19 cellular contexts compared by ENCODE assay signal in genomic region chr15:42123546-42123945, GRCh38. TPM values are rescaled to one million over a fixed set of nuclear protein-coding genes. Genes with fewer than 3 reads are reported as not detected.
A peak's percentile ranks its signal among the peaks of the same experiment; 100 is the strongest.
DNase-seq lines count a peak whose midpoint lies in the region; ATAC-seq and TF ChIP-seq lines count a peak whose summit lies in the region.
"Had no signal": no experiment of that assay in that cellular context is flagged by ENCODE, and none has a peak within 500 bp of the region (broad histone marks: within the 10 kb centered on the region; RNA-seq: fewer than 3 reads in every experiment).

No MANE protein-coding gene starts in this region.

- TF ChIP-seq POLR2A in uterus (IDR thresholded peaks at IDR 0.05) = no peak

- POLR2A ChIA-PET in HEK293 (lab: Yijun Ruan, JAX) = no interaction called here

- no peaks in the 10 kb centered on the region for H3K36me3 Mint-ChIP-seq in activated CD8-positive, alpha-beta memory T cell treated with anti-CD3 and anti-CD28 coated beads, Interleukin-2, amount 10 ng/mL, durations not matched to agents 7 days and 5 days
- H3K36me3 Mint-ChIP-seq: CD8-positive, alpha-beta T cell had no signal

- H3K27ac ChIP-seq in HEK293 (ENCODE audit: extremely low read depth, low read depth, low read length) (no peak overlapping the region), neutrophil (peak overlapping the region; percentile 35), uterus (no peak overlapping the region)
- H3K27ac ChIP-seq: 22Rv1; A549; BLaER1 treated with 17β-estradiol and CSF1 and Interleukin-3, amounts not matched to agents 10 nM and 100 nM; C4-2B had no signal

- H3K27ac Mint-ChIP-seq in activated CD8-positive, alpha-beta memory T cell treated with anti-CD3 and anti-CD28 coated beads, Interleukin-2, amount 10 ng/mL, durations not matched to agents 7 days and 5 days = no peak overlapping the region
- H3K27ac Mint-ChIP-seq: B cell; CD4-positive, alpha-beta T cell; CD8-positive, alpha-beta T cell had no signal

- no peak overlapping the region for H3K4me3 Mint-ChIP-seq in activated CD8-positive, alpha-beta memory T cell treated with anti-CD3 and anti-CD28 coated beads, Interleukin-2, amount 10 ng/mL, durations not matched to agents 7 days and 5 days
- H3K4me3 Mint-ChIP-seq: B cell; CD4-positive, alpha-beta T cell; CD8-positive, alpha-beta T cell had no signal

- intact Hi-C loops in uterus (cut with DNase I; ENCODE audit: low total_unique reads) = no loop called here

- H3K27me3 ChIP-seq in neutrophil (no peaks in the 10 kb centered on the region), uterus (no peaks in the 10 kb centered on the region)
- H3K27me3 ChIP-seq: BLaER1 treated with 17β-estradiol and CSF1 and Interleukin-3, amounts not matched to agents 10 nM and 100 nM had no signal

- ATAC-seq in activated CD8-positive, alpha-beta memory T cell treated with anti-CD3 and anti-CD28 coated beads, Interleukin-2, amount 10 ng/mL, durations not matched to agents 7 days and 5 days = no peak
- no peak for ATAC-seq in GM19397 (IDR thresholded peaks at IDR 0.05; ENCODE audit: unreplicated experiment)
- ATAC-seq: A549; CD8-positive, alpha-beta T cell had no signal

- H3K36me3 ChIP-seq in HEK293 (ENCODE audit: control insufficient read depth in 2 of 2, insufficient read depth in 1 of 2, low read length in 2 of 2) (no peaks in the 10 kb centered on the region), neutrophil (no peaks in the 10 kb centered on the region), uterus (no peaks in the 10 kb centered on the region)
- H3K36me3 ChIP-seq: BLaER1 treated with 17β-estradiol and CSF1 and Interleukin-3, amounts not matched to agents 10 nM and 100 nM had no signal

- H3K4me1 ChIP-seq in HEK293 (ENCODE audit: control insufficient read depth, insufficient read depth, low read length) = no peaks in the 10 kb centered on the region
- peaks cover 43 to 45% of the 10 kb centered on the region in 2 experiments for H3K4me1 ChIP-seq in neutrophil (ENCODE audit: control insufficient read depth in 1 of 2, insufficient read depth in 1 of 2, low read depth in 1 of 2, low read length in 1 of 2)
- no peaks in the 10 kb centered on the region for H3K4me1 ChIP-seq in uterus
- H3K4me1 ChIP-seq: A549, Caco-2 had no signal

- H3K4me3 ChIP-seq in HEK293 (ENCODE audit: low read depth, low read length) = no peak overlapping the region
- H3K4me3 ChIP-seq in neutrophil (ENCODE audit: low read depth in 1 of 2, low read length in 1 of 2) = no peak overlapping the region
- no peak overlapping the region for H3K4me3 ChIP-seq in uterus
- H3K4me3 ChIP-seq: A549; BLaER1 treated with 17β-estradiol and CSF1 and Interleukin-3, amounts not matched to agents 10 nM and 100 nM had no signal

- peak; percentile 40 for DNase-seq in activated CD8-positive, alpha-beta memory T cell treated with anti-CD3 and anti-CD28 coated beads for 24 hours
- DNase-seq in activated CD8-positive, alpha-beta memory T cell treated with anti-CD3 and anti-CD28 coated beads, Interleukin-2, amount 10 ng/mL, durations not matched to agents 7 days and 5 days = no peak
- DNase-seq in uterus = no peak
- DNase-seq: AML-193; Caco-2; Calu3; CD4-positive, alpha-beta T cell; CD8-positive, alpha-beta T cell; DMS79 treated with DMSO at 0.1 percent for 48 hours; GF-D8 had no signal

- CTCF ChIA-PET in activated CD8-positive, alpha-beta memory T cell treated with anti-CD3 and anti-CD28 coated beads, Interleukin-2, amount 10 ng/mL, durations not matched to agents 7 days and 5 days (lab: Charles Lee) = no interaction called here
- CTCF ChIA-PET in HEK293 (lab: Yijun Ruan, JAX) = interaction anchor here (0.6 to 1.7 kb wide), 3 partner anchors 9 to 10 kb away, joined by 3 to 5 read pairs (median 3); no protein-coding TSS in a partner anchor

- no peaks in the 10 kb centered on the region for H3K9me3 ChIP-seq in HEK293 (ENCODE audit: control insufficient read depth, insufficient read depth, low read depth, low read length)
- no peaks in the 10 kb centered on the region for H3K9me3 ChIP-seq in neutrophil
- H3K9me3 ChIP-seq in uterus = no peaks in the 10 kb centered on the region
- H3K9me3 ChIP-seq: A549; BLaER1 treated with 17β-estradiol and CSF1 and Interleukin-3, amounts not matched to agents 10 nM and 100 nM; Caco-2 had no signal

- peaks cover 31% of the 10 kb centered on the region for H3K27me3 Mint-ChIP-seq in activated CD8-positive, alpha-beta memory T cell treated with anti-CD3 and anti-CD28 coated beads, Interleukin-2, amount 10 ng/mL, durations not matched to agents 7 days and 5 days

- H3K4me1 Mint-ChIP-seq in activated CD8-positive, alpha-beta memory T cell treated with anti-CD3 and anti-CD28 coated beads, Interleukin-2, amount 10 ng/mL, durations not matched to agents 7 days and 5 days = no peaks in the 10 kb centered on the region
- H3K4me1 Mint-ChIP-seq: B cell had no signal

- TF ChIP-seq CTCF in HEK293 (tag by site-specific recombination; IDR thresholded peaks at IDR 0.05) = no peak
- TF ChIP-seq CTCF in neutrophil (IDR thresholded peaks at IDR 0.05) = no peak
- no peak for TF ChIP-seq CTCF in uterus (IDR thresholded peaks at IDR 0.05)

- H3K9me3 Mint-ChIP-seq in activated CD8-positive, alpha-beta memory T cell treated with anti-CD3 and anti-CD28 coated beads, Interleukin-2, amount 10 ng/mL, durations not matched to agents 7 days and 5 days (ENCODE audit: low read depth) = no peaks in the 10 kb centered on the region
- H3K9me3 Mint-ChIP-seq: CD4-positive, alpha-beta T cell; CD8-positive, alpha-beta T cell had no signal

TF ChIP-seq in HEK293, 187 proteins besides CTCF, POLR2A, EP300 and RAD21:
- peak; percentile 61; the same call in 1 of the 2 replicates for TF ChIP-seq ZNF133 (tag by site-specific recombination; IDR thresholded peaks at IDR 0.05)
- TF ChIP-seq PBX3 (CRISPR knock-in tag; IDR thresholded peaks at IDR 0.05) = no peak
- TF ChIP-seq SCRT1 (tag by site-specific recombination; IDR thresholded peaks at IDR 0.05; ENCODE audit: borderline replicate concordance) = 0 out of 2 replicates have a peak, but pooled peaks have one; percentile 12
- TF ChIP-seq SCRT2 (tag by site-specific recombination; IDR thresholded peaks at IDR 0.05) = peak; percentile 79

RNA-seq across cellular contexts. Expression of gene PLA2G4D, which starts 29.2 kb away (rescaled TPM):
- not detected for total RNA-seq in activated CD8-positive, alpha-beta memory T cell treated with anti-CD3 and anti-CD28 coated beads, Interleukin-2, amount 10 ng/mL, durations not matched to agents 7 days and 5 days
- under 1 TPM in 1 of 4 donors, not detected in 3; 0.07 TPM for total RNA-seq in uterus
- total RNA-seq: A172; B cell; Caco-2; Calu3; CD4-positive, alpha-beta T cell; CD8-positive, alpha-beta T cell had no signal

RNA-seq across cellular contexts. Expression of gene PLA2G4F, which starts 32.9 kb away (rescaled TPM):
- not detected for total RNA-seq in activated CD8-positive, alpha-beta memory T cell treated with anti-CD3 and anti-CD28 coated beads, Interleukin-2, amount 10 ng/mL, durations not matched to agents 7 days and 5 days
- total RNA-seq in uterus = 1 to 10 TPM in 1 of 4 donors, under 1 TPM in 2, not detected in 1; 0.26 to 1.5 (median 0.29) TPM
- total RNA-seq: A172; B cell; CD4-positive, alpha-beta T cell; CD8-positive, alpha-beta T cell had no signal
